ENCODE assay signal across 6 cellular contexts in the genomic region with DNA sequence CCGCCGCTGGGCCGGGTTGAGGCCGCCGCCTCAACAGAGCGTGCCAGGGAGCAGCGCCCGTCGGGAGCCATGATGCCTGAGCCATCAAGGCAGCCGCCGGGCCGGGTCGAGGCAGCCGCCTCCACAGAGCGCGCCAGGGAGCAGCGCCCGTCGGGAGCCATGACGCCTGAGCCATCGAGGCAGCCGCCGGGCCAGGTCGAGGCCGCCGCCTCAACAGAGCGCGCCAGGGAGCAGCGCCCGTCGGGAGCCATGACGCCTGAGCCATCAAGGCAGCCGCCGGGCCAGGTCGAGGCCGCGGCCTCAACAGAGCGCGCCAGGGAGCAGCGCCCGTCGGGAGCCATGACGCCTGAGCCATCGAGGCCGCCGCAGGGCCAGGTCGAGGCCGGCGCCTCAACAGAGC. TPM values are rescaled to one million over a fixed set of nuclear protein-coding genes. Genes with fewer than 3 reads are reported as not detected.
"Had no signal": no experiment of that assay in that cellular context is flagged by ENCODE, and none has a peak within 500 bp of the region (broad histone marks: within the 10 kb centered on the region; RNA-seq: fewer than 3 reads in every experiment).

No MANE protein-coding gene starts in this region.

RNA-seq across cellular contexts. Expression of a gene that starts 0.7 kb away (rescaled TPM):
- total RNA-seq: activated CD8-positive, alpha-beta memory T cell treated with anti-CD3 and anti-CD28 coated beads, Interleukin-2, amount 10 ng/mL, durations not matched to agents 7 days and 5 days had no signal

RNA-seq across cellular contexts. Expression of a gene that starts 19.6 kb away (rescaled TPM):
- total RNA-seq: activated B cell treated with CpG ODN at 0.5 μM for 24 hours; activated CD4-positive, alpha-beta memory T cell treated with anti-CD3 and anti-CD28 coated beads, Interleukin-2, amount 10 ng/mL, durations not matched to agents 7 days and 5 days; activated CD4-positive, alpha-beta T cell treated with anti-CD3 and anti-CD28 coated beads, Interleukin-2, amount 10 ng/mL, durations not matched to agents 7 days and 5 days; T-helper 17 cell; WTC11 had no signal
